Comparison of ENCODE assay signal across 8 cellular contexts in the genomic region with DNA sequence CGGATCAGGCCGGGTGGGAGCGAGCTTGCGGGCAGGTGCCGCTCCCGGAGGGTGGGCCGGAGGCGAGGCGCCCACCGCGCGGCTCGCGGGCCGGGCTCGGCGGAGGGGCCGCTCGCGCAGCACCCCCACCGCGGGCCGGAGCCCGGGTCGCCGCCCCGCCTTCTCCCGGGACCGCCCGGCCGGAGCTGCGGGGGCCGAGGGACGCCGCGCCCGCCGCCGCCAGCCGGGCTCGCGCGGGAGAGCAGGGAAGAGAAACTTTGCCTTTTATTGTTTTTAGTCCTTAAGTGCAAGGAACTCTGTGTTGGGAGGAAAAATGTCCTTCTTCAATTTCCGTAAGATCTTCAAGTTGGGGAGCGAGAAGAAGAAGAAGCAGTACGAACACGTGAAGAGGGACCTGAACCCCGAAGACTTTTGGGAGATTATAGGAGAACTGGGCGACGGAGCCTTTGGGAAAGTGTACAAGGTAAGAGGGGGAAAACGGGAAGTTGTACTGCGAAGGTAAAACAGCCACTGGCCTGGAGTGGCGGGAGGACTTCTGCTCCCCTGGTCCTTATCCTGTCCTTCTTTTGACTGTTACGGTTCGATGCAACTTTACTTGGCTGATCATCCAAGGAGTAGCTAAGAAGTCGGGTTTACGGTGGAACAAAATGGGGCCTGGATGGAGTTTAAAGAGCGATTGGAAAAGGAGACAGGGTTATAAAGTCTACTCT. TPM values are rescaled to one million over a fixed set of nuclear protein-coding genes. Genes with fewer than 3 reads are reported as not detected.
DNase-seq lines count a peak whose midpoint lies in the region; ATAC-seq and TF ChIP-seq lines count a peak whose summit lies in the region.

No MANE protein-coding gene starts in this region.

- no peaks in the 10 kb centered on the region for H3K9me3 Mint-ChIP-seq in CD8-positive, alpha-beta memory T cell
- H3K9me3 Mint-ChIP-seq in stimulated activated memory B cell treated with anti-CD40 and anti-IgM and Interleukin-4, amounts not matched to agents 10 μg/mL and 1 μg/mL and 100 μg/mL, for 72 hours, result no peaks in the 10 kb centered on the region

- peak overlapping the region; percentile 90 for H3K4me3 ChIP-seq in CD8-positive, alpha-beta memory T cell (ENCODE audit: low read length)
- peak overlapping the region; percentile 82 to 99 (median 94) for H3K4me3 ChIP-seq in Peyer's patch
- peak overlapping the region; percentile 89 for H3K4me3 ChIP-seq in kidney epithelial cell (ENCODE audit: low read depth, low read length)

- no peaks in the 10 kb centered on the region for H3K27me3 Mint-ChIP-seq in CD8-positive, alpha-beta memory T cell
- H3K27me3 Mint-ChIP-seq in stimulated activated memory B cell treated with anti-CD40 and anti-IgM and Interleukin-4, amounts not matched to agents 10 μg/mL and 1 μg/mL and 100 μg/mL, for 72 hours, result no peaks in the 10 kb centered on the region

- H3K4me1 ChIP-seq in CD8-positive, alpha-beta memory T cell (ENCODE audit: insufficient read depth, low read length), result peaks cover 29% of the 10 kb centered on the region
- peaks cover 0 to 27% (median 0%) of the 10 kb centered on the region in 4 donors for H3K4me1 ChIP-seq in Peyer's patch

- TF ChIP-seq POLR2A in Peyer's patch (IDR thresholded peaks at IDR 0.05), result no peak

- H3K27me3 ChIP-seq in CD8-positive, alpha-beta memory T cell (ENCODE audit: insufficient read depth, low read length, poor library complexity, severe bottlenecking), result no peaks in the 10 kb centered on the region
- H3K27me3 ChIP-seq in Peyer's patch, result no peaks in the 10 kb centered on the region
- H3K27me3 ChIP-seq in kidney epithelial cell (ENCODE audit: control insufficient read depth, insufficient read depth, low read length), result no peaks in the 10 kb centered on the region

- H3K27ac Mint-ChIP-seq in CD8-positive, alpha-beta memory T cell, result peak overlapping the region; percentile 79 to 98 (median 94)
- H3K27ac Mint-ChIP-seq in stimulated activated memory B cell treated with anti-CD40 and anti-IgM and Interleukin-4, amounts not matched to agents 10 μg/mL and 1 μg/mL and 100 μg/mL, for 72 hours, result peak overlapping the region; percentile 78

- CTCF ChIA-PET in CD8-positive, alpha-beta memory T cell (lab: Charles Lee), result interaction anchor here (1.3 to 1.7 kb wide), 2 partner anchors 80 to 154 kb away, joined by 4 to 7 read pairs; a partner anchor contains a TSS

- peaks cover 0 to 17% (median 2%) of the 10 kb centered on the region in 3 donors for H3K36me3 Mint-ChIP-seq in CD8-positive, alpha-beta memory T cell
- H3K36me3 Mint-ChIP-seq in stimulated activated memory B cell treated with anti-CD40 and anti-IgM and Interleukin-4, amounts not matched to agents 10 μg/mL and 1 μg/mL and 100 μg/mL, for 72 hours, result peaks cover 1% of the 10 kb centered on the region

- peak; percentile 44 for ATAC-seq in GM19043 (IDR thresholded peaks at IDR 0.05; ENCODE audit: low read depth, unreplicated experiment)
- peak; percentile 33 for ATAC-seq in HG03139 (IDR thresholded peaks at IDR 0.05; ENCODE audit: unreplicated experiment)
- peak; percentile 70 for ATAC-seq in stimulated activated memory B cell treated with anti-CD40 and anti-IgM and Interleukin-4, amounts not matched to agents 10 μg/mL and 1 μg/mL and 100 μg/mL, for 72 hours

- peak overlapping the region; percentile 83 for H3K27ac ChIP-seq in CD8-positive, alpha-beta memory T cell (ENCODE audit: low read depth, low read length)
- H3K27ac ChIP-seq in Peyer's patch (peak overlapping the region; percentile 94 to 100 (median 96)), caudate nucleus (ENCODE audit: low read depth, low read length) (peak overlapping the region; percentile 95)

- peak overlapping the region; percentile 91 to 100 (median 94) for H3K4me3 Mint-ChIP-seq in CD8-positive, alpha-beta memory T cell
- peak overlapping the region; percentile 94 for H3K4me3 Mint-ChIP-seq in stimulated activated memory B cell treated with anti-CD40 and anti-IgM and Interleukin-4, amounts not matched to agents 10 μg/mL and 1 μg/mL and 100 μg/mL, for 72 hours

- TF ChIP-seq CTCF in Peyer's patch (IDR thresholded peaks at IDR 0.05) (peak in 1 of 6 experiments; percentile 2), kidney epithelial cell (IDR thresholded peaks at IDR 0.05; ENCODE audit: insufficient read depth, low read length, poor library complexity, severe bottlenecking) (no peak)

- no peaks in the 10 kb centered on the region for H3K36me3 ChIP-seq in CD8-positive, alpha-beta memory T cell (ENCODE audit: insufficient read depth, low read length)
- H3K36me3 ChIP-seq in Peyer's patch, result no peaks in the 10 kb centered on the region
- H3K36me3 ChIP-seq in kidney epithelial cell (ENCODE audit: control insufficient read depth, insufficient read depth, low read length), result no peaks in the 10 kb centered on the region

- peaks cover 38 to 52% (median 48%) of the 10 kb centered on the region in 3 donors for H3K4me1 Mint-ChIP-seq in CD8-positive, alpha-beta memory T cell
- H3K4me1 Mint-ChIP-seq in stimulated activated memory B cell treated with anti-CD40 and anti-IgM and Interleukin-4, amounts not matched to agents 10 μg/mL and 1 μg/mL and 100 μg/mL, for 72 hours, result peaks cover 51% of the 10 kb centered on the region

- POLR2A ChIA-PET in CD8-positive, alpha-beta memory T cell (lab: Charles Lee), result interaction anchor here (1.0 to 1.9 kb wide), 4 partner anchors 16 to 154 kb away, joined by 3 to 9 read pairs (median 7); a partner anchor contains a TSS

- peak in 1 of 5 donors; percentile 32 for DNase-seq in CD8-positive, alpha-beta memory T cell
- peak in 2 of 3 donors; percentile 43 to 52 for DNase-seq in Peyer's patch
- peak in 11 of 61 donors; percentile 18 to 71 (median 51) for DNase-seq in caudate nucleus (lab: John Stamatoyannopoulos, UW)
- no peak for DNase-seq in kidney epithelial cell (ENCODE audit: low read depth)
- DNase-seq in GOT3 (lab: John Stamatoyannopoulos, UW), result no peak

- no peaks in the 10 kb centered on the region for H3K9me3 ChIP-seq in CD8-positive, alpha-beta memory T cell (ENCODE audit: low read length)
- no peaks in the 10 kb centered on the region for H3K9me3 ChIP-seq in Peyer's patch

RNA-seq across cellular contexts. Expression of a gene that starts 0.6 kb away (rescaled TPM):
- 10 to 100 TPM; 23.7 to 24.8 TPM for total RNA-seq in CD8-positive, alpha-beta memory T cell
- polyA plus RNA-seq in CD8-positive, alpha-beta memory T cell, result 15.8 TPM
- 10 to 100 TPM; 38.5 to 55.4 (median 52.6) TPM for total RNA-seq in Peyer's patch
- 31.4 and 35.8 TPM in 2 replicates for total RNA-seq in kidney epithelial cell

RNA-seq across cellular contexts. Expression of a gene that starts 49.6 kb away (rescaled TPM):
- total RNA-seq in CD8-positive, alpha-beta memory T cell, result 10 to 100 TPM; 23.6 to 24.5 TPM
- polyA plus RNA-seq in CD8-positive, alpha-beta memory T cell, result 101 TPM
- 10 to 100 TPM in 3 of 4 donors, 1 to 10 TPM in 1; 9.5 to 37.1 (median 18.5) TPM for total RNA-seq in Peyer's patch
- 25.1 and 28.1 TPM in 2 replicates for total RNA-seq in kidney epithelial cell

Comparison
In these comparisons a context has a peak if more than half of its experiments do, and no peak if none do; other contexts are left out.
1. DNase-seq: peak in Peyer's patch (2 of 3); none in kidney epithelial cell (single experiment) and GOT3 (single experiment).
2. Peak in every context shown above with its lines, with median percentiles within 50 percentile points of each other: H3K27ac ChIP-seq, H3K4me3 ChIP-seq and ATAC-seq.